8 cellular contexts compared by ENCODE assay signal in the genomic region with DNA sequence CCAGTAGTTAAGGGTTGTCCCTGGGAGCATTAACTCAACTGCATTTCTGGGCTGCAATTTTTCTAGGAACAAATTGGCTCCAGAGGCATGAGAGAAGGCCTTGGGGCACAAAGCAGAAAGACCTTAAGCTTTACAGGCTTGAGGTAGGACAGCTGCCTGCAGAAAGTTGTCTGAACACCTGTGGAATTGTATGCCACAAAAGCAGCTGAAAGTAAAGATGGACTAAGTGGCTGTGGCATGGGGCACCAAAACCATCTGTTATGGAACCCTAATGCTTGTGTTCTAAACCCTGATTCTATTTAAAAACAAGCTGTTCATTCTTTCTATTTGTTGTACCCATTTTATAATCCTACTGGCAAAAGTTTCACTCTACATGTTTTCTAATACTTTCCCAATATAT.
"Had no signal": no experiment of that assay in that cellular context is flagged by ENCODE, and none has a peak within 500 bp of the region (broad histone marks: within the 10 kb centered on the region; RNA-seq: fewer than 3 reads in every experiment).

No MANE protein-coding gene starts in this region.

- DNase-seq: GM23248, GOT3, H9, HCEC 1CT had no signal

- FAIRE-seq: H54, HepG2 had no signal

- H3K4me3 Mint-ChIP-seq: H9, IgD-negative memory B cell had no signal

- H3K27me3 Mint-ChIP-seq: IgD-negative memory B cell had no signal

- ATAC-seq: HepG2 had no signal

- H3K4me3 ChIP-seq: GM23248 had no signal

- H3K27ac ChIP-seq: GM23248, HL-60 had no signal

- H3K27ac Mint-ChIP-seq: H9, IgD-negative memory B cell had no signal

- H3K9ac ChIP-seq: GM23248 had no signal

- H2AFZ ChIP-seq: GM23248 had no signal

- H3K36me3 Mint-ChIP-seq: IgD-negative memory B cell had no signal
